In genomic region chr5:113721171-113721570, GRCh38 we compare ENCODE assay signal across 35 cellular contexts.
"Had no signal": no experiment of that assay in that cellular context is flagged by ENCODE, and none has a peak within 500 bp of the region (broad histone marks: within the 10 kb centered on the region; RNA-seq: fewer than 3 reads in every experiment).

No MANE protein-coding gene starts in this region.

- DNase-seq: Karpas-422, Kasumi-1, KBM-7, KG1, MG63, MV-4-11, NCI-H1048, NCI-H1092, NCI-H1092 treated with DMSO at 0.1 percent for 48 hours, NCI-H1105, NCI-H1105 treated with DMSO at 0.1 percent for 48 hours, NCI-H1417, NCI-H1417 treated with DMSO at 0.1 percent for 48 hours, NCI-H1436, NCI-H1436 treated with DMSO at 0.1 percent for 48 hours, NCI-H146, NCI-H1694, NCI-H1694 treated with DMSO at 0.1 percent for 48 hours, NCI-H187, NCI-H187 treated with DMSO at 0.1 percent for 48 hours, NCI-H1930, NCI-H2029, NCI-H2029 treated with DMSO at 0.1 percent for 48 hours, NCI-H2081, NCI-H2081 treated with DMSO at 0.1 percent for 48 hours, NCI-H2107, NCI-H2171, NCI-H2171 treated with DMSO at 0.1 percent for 48 hours, NCI-H2227 treated with DMSO at 0.1 percent for 48 hours, NCI-H226, NCI-H345, NCI-H446, NCI-H446 treated with DMSO at 0.1 percent for 48 hours, NCI-H510A, NCI-H510A treated with DMSO at 0.1 percent for 48 hours had no signal

- H3K4me3 ChIP-seq: MG63 had no signal

- H3K9me3 ChIP-seq: MG63 had no signal

- H3K36me3 ChIP-seq: MG63 had no signal
